Comparison of ENCODE assay signal across 8 cellular contexts in genomic region chr11:12800032-12800671, GRCh38.
DNase-seq lines count a peak whose midpoint lies in the region.

No MANE protein-coding gene starts in this region.

- H3K4me3 Mint-ChIP-seq in activated T-helper 2 cell treated with anti-CD3 and anti-CD28 coated beads, Interferon-gamma antibody, Interleukin-2, Interleukin-4, amounts not matched to agents 10 μg/mL and 5 μg/mL and 100 μg/mL, durations not matched to agents 14 hours and 24 hours and 36 hours (ENCODE audit: low read depth): no peak overlapping the region

- intact Hi-C loops in activated T-helper 2 cell treated with anti-CD3 and anti-CD28 coated beads, Interferon-gamma antibody, Interleukin-2, Interleukin-4, amounts not matched to agents 10 μg/mL and 5 μg/mL and 100 μg/mL, durations not matched to agents 14 hours and 24 hours and 36 hours (cut with micrococcal nuclease): loop anchor here (2.0 kb wide), 1 partner anchor 15 kb away; no protein-coding TSS in a partner anchor

- no peaks in the 10 kb centered on the region for H3K4me1 Mint-ChIP-seq in activated T-helper 2 cell treated with anti-CD3 and anti-CD28 coated beads, Interferon-gamma antibody, Interleukin-2, Interleukin-4, amounts not matched to agents 10 μg/mL and 5 μg/mL and 100 μg/mL, durations not matched to agents 14 hours and 24 hours and 36 hours (ENCODE audit: low read depth)

- H3K9me2 ChIP-seq in Karpas-422 (replicated peaks; ENCODE audit: insufficient read depth, low read length): no peaks in the 10 kb centered on the region

- H3K4me3 ChIP-seq in Karpas-422 (ENCODE audit: low read length): no peak overlapping the region

- no peaks in the 10 kb centered on the region for H4K20me1 ChIP-seq in Karpas-422 (ENCODE audit: insufficient read depth, low read depth, low read length)

- no peaks in the 10 kb centered on the region for H3K36me3 Mint-ChIP-seq in activated T-helper 2 cell treated with anti-CD3 and anti-CD28 coated beads, Interferon-gamma antibody, Interleukin-2, Interleukin-4, amounts not matched to agents 10 μg/mL and 5 μg/mL and 100 μg/mL, durations not matched to agents 14 hours and 24 hours and 36 hours (ENCODE audit: low read depth)

- H3K27ac ChIP-seq in Karpas-422 (ENCODE audit: low read length): no peak overlapping the region

- peaks cover 49% of the 10 kb centered on the region for H3K27me3 Mint-ChIP-seq in activated T-helper 2 cell treated with anti-CD3 and anti-CD28 coated beads, Interferon-gamma antibody, Interleukin-2, Interleukin-4, amounts not matched to agents 10 μg/mL and 5 μg/mL and 100 μg/mL, durations not matched to agents 14 hours and 24 hours and 36 hours (ENCODE audit: low read depth)

- H3K79me2 ChIP-seq in Karpas-422 (ENCODE audit: low read length): no peaks in the 10 kb centered on the region

- H3K4me1 ChIP-seq in Karpas-422 (ENCODE audit: low read length): no peaks in the 10 kb centered on the region

- H2AFZ ChIP-seq in Karpas-422 (ENCODE audit: low read length): no peak overlapping the region

- no peak overlapping the region for H3K27ac Mint-ChIP-seq in activated T-helper 2 cell treated with anti-CD3 and anti-CD28 coated beads, Interferon-gamma antibody, Interleukin-2, Interleukin-4, amounts not matched to agents 10 μg/mL and 5 μg/mL and 100 μg/mL, durations not matched to agents 14 hours and 24 hours and 36 hours

- no peaks in the 10 kb centered on the region for H3K9me3 ChIP-seq in Karpas-422 (ENCODE audit: low read length)

- H3K36me3 ChIP-seq in Karpas-422 (ENCODE audit: insufficient read depth, low read length): no peaks in the 10 kb centered on the region

- peak; percentile 36 for DNase-seq in D341Med (ENCODE audit: low spot score)
- peak; percentile 80 for DNase-seq in NCI-H2029 treated with DMSO at 0.1 percent for 48 hours (lab: John Stamatoyannopoulos, UW)
- DNase-seq in dedifferentiated amniotic fluid mesenchymal stem cell (ENCODE audit: extremely low spot score): peak; percentile 54
- DNase-seq in mucosa of gallbladder (ENCODE audit: low spot score): peak; percentile 53
- no peak for DNase-seq in germinal center (ENCODE audit: low spot score)
- no peak for DNase-seq in activated T-helper 2 cell treated with anti-CD3 and anti-CD28 coated beads, Interferon-gamma antibody, Interleukin-2, Interleukin-4, amounts not matched to agents 10 μg/mL and 5 μg/mL and 100 μg/mL, durations not matched to agents 14 hours and 24 hours and 36 hours (ENCODE audit: low spot score)
- DNase-seq in Karpas-422: no peak
- no peak for DNase-seq in activated CD4-positive, alpha-beta T cell treated with anti-CD3 and anti-CD28 coated beads, Interleukin-2, amount 50 U/mL, for 48 hours

- no peak overlapping the region for H3K9ac ChIP-seq in Karpas-422 (ENCODE audit: low read length)

- no peaks in the 10 kb centered on the region for H3K9me3 Mint-ChIP-seq in activated T-helper 2 cell treated with anti-CD3 and anti-CD28 coated beads, Interferon-gamma antibody, Interleukin-2, Interleukin-4, amounts not matched to agents 10 μg/mL and 5 μg/mL and 100 μg/mL, durations not matched to agents 14 hours and 24 hours and 36 hours

- no peak overlapping the region for H3K4me2 ChIP-seq in Karpas-422 (ENCODE audit: low read depth, low read length, poor library complexity, severe bottlenecking)

- H3K27me3 ChIP-seq in Karpas-422 (ENCODE audit: low read length): no peaks in the 10 kb centered on the region

Comparison
In these comparisons a context has a peak if more than half of its experiments do, and no peak if none do; other contexts are left out.
1. DNase-seq: peak in D341Med (single experiment), NCI-H2029 treated with DMSO at 0.1 percent for 48 hours (single experiment), dedifferentiated amniotic fluid mesenchymal stem cell (single experiment) and mucosa of gallbladder (single experiment); none in germinal center (single experiment), activated T-helper 2 cell treated with anti-CD3 and anti-CD28 coated beads, Interferon-gamma antibody, Interleukin-2, Interleukin-4, amounts not matched to agents 10 μg/mL and 5 μg/mL and 100 μg/mL, durations not matched to agents 14 hours and 24 hours and 36 hours (single experiment), Karpas-422 (single experiment) and activated CD4-positive, alpha-beta T cell treated with anti-CD3 and anti-CD28 coated beads, Interleukin-2, amount 50 U/mL, for 48 hours (0 of 2).